In the genomic region with DNA sequence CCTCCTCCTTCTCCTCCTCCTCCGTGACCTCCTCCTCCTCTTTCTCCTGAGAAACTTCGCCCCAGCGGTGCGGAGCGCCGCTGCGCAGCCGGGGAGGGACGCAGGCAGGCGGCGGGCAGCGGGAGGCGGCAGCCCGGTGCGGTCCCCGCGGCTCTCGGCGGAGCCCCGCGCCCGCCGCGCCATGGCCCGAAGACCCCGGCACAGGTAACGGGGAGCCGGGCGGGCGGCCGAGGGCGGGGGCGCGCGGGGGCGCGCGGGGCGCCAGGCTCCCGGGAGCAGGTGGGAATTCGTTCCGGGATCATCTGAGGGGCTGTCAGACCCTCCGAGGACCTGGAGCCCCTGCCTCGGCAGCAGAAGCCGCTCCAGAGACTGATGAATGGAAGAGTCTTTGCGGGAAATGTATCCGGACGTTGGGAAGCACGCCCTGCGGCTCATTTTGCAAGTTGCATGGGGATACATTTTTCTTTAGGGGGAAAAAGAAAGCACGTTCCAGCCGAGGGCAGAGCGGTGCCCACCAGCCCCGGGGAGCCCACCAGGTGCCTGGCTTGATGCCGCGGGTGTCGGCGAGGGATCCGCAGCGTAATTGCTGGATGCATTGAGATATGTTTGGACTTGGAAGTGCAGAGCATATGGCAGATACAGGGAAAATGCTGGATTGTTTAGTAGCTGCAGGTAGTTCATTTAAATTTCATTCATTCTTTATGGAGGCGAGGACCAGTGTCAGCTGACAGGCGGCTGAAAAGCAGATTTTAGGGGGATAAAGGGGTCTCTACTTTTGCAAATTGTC, we compare ENCODE assay signal across 7 cellular contexts. TPM values are rescaled to one million over a fixed set of nuclear protein-coding genes. Genes with fewer than 3 reads are reported as not detected.
DNase-seq lines count a peak whose midpoint lies in the region; ATAC-seq, FAIRE-seq and TF ChIP-seq lines count a peak whose summit lies in the region.

No MANE protein-coding gene starts in this region.

- H4K20me1 ChIP-seq in KMS-11 (ENCODE audit: insufficient read depth): no peaks in the 10 kb centered on the region

- no peaks in the 10 kb centered on the region for H3K27me3 Mint-ChIP-seq in activated CD4-positive, alpha-beta T cell treated with anti-CD3 and anti-CD28 coated beads, Interleukin-2, amount 10 ng/mL, durations not matched to agents 7 days and 5 days

- DNase-seq in activated CD4-positive, alpha-beta T cell treated with anti-CD3 and anti-CD28 coated beads, Interleukin-2, amount 10 ng/mL, durations not matched to agents 7 days and 5 days: no peak
- DNase-seq in fibroblast of villous mesenchyme (ENCODE audit: low read depth) (peak; percentile 20), pancreas (peak in 2 of 6 donors; percentile 42 to 53), retina (no peak)
- no peak for DNase-seq in effector CD4-positive, alpha-beta T cell

- FAIRE-seq in pancreas (lab: Jason Lieb, UNC): no peak

- POLR2A ChIA-PET in activated CD4-positive, alpha-beta T cell treated with anti-CD3 and anti-CD28 coated beads, Interleukin-2, amount 10 ng/mL, durations not matched to agents 7 days and 5 days (lab: Charles Lee): interaction anchor here (0.6 to 1.4 kb wide), 6 partner anchors 37 to 506 kb away, joined by 3 to 5 read pairs (median 4); a partner anchor contains a TSS

- H3K4me1 ChIP-seq in KMS-11 (ENCODE audit: low read depth, poor library complexity, severe bottlenecking) (peaks cover 41% of the 10 kb centered on the region), pancreas (peaks cover 0 to 11% (median 7%) of the 10 kb centered on the region in 3 donors)

- H3K9me3 ChIP-seq in pancreas: no peaks in the 10 kb centered on the region

- peak overlapping the region; percentile 89 for H3K27ac Mint-ChIP-seq in activated CD4-positive, alpha-beta T cell treated with anti-CD3 and anti-CD28 coated beads, Interleukin-2, amount 10 ng/mL, durations not matched to agents 7 days and 5 days

- H3K4me2 ChIP-seq in KMS-11: peak overlapping the region; percentile 76

- H3K27me3 ChIP-seq in KMS-11 (ENCODE audit: insufficient read depth, low read depth) (no peaks in the 10 kb centered on the region), pancreas (peaks cover 0 to 27% (median 4%) of the 10 kb centered on the region in 4 donors)

- peak; percentile 0 for ATAC-seq in GM18909 (IDR thresholded peaks at IDR 0.05; ENCODE audit: poor library complexity, unreplicated experiment)
- ATAC-seq in pancreas: peak; percentile 6 to 24 (median 10)

- H3K79me2 ChIP-seq in KMS-11 (ENCODE audit: insufficient read depth, low read depth): peaks cover 45% of the 10 kb centered on the region

- no peaks in the 10 kb centered on the region for H3K9me3 Mint-ChIP-seq in activated CD4-positive, alpha-beta T cell treated with anti-CD3 and anti-CD28 coated beads, Interleukin-2, amount 10 ng/mL, durations not matched to agents 7 days and 5 days

- H3K4me3 ChIP-seq in KMS-11 (IDR thresholded peaks at IDR 0.05; ENCODE audit: insufficient read depth, low read depth, low read length): peak overlapping the region; percentile 17
- H3K4me3 ChIP-seq in fibroblast of villous mesenchyme (ENCODE audit: low read depth, low read length): peak overlapping the region; percentile 68
- peak overlapping the region; percentile 27 to 63 (median 38) for H3K4me3 ChIP-seq in pancreas

- intact Hi-C loops in pancreas (cut with DNase I): no loop called here

- peak overlapping the region; percentile 88 for H3K9ac ChIP-seq in KMS-11

- WGBS in pancreas, 2 donors: 1% methylated on average over 56 to 62 of the region's 62 CpGs

- H2AFZ ChIP-seq in KMS-11 (ENCODE audit: low read depth): peak overlapping the region; percentile 27

- H3K27ac ChIP-seq in KMS-11 (peak overlapping the region; percentile 93), pancreas (no peak overlapping the region)

- H3K36me3 ChIP-seq in KMS-11 (ENCODE audit: insufficient read depth) (peaks cover 6% of the 10 kb centered on the region; the same call in 1 of the 2 replicates), pancreas (no peaks in the 10 kb centered on the region)

- H3K4me3 Mint-ChIP-seq in activated CD4-positive, alpha-beta T cell treated with anti-CD3 and anti-CD28 coated beads, Interleukin-2, amount 10 ng/mL, durations not matched to agents 7 days and 5 days: peak overlapping the region; percentile 83

- CTCF ChIA-PET in activated CD4-positive, alpha-beta T cell treated with anti-CD3 and anti-CD28 coated beads, Interleukin-2, amount 10 ng/mL, durations not matched to agents 7 days and 5 days (lab: Charles Lee): interaction anchor here (1.0 to 2.9 kb wide), 5 partner anchors 25 to 142 kb away, joined by 3 to 18 read pairs (median 7); no protein-coding TSS in a partner anchor

- H3K36me3 Mint-ChIP-seq in activated CD4-positive, alpha-beta T cell treated with anti-CD3 and anti-CD28 coated beads, Interleukin-2, amount 10 ng/mL, durations not matched to agents 7 days and 5 days (ENCODE audit: low read depth): peaks cover 12% of the 10 kb centered on the region

- TF ChIP-seq CTCF in KMS-11 (conservative IDR thresholded peaks at IDR 0.05; ENCODE audit: low read depth, low read length): no peak
- TF ChIP-seq CTCF in fibroblast of villous mesenchyme (IDR thresholded peaks at IDR 0.05; ENCODE audit: insufficient read depth, low read depth, low read length): no peak
- no peak for TF ChIP-seq CTCF in pancreas (IDR thresholded peaks at IDR 0.05)

- H3K4me1 Mint-ChIP-seq in activated CD4-positive, alpha-beta T cell treated with anti-CD3 and anti-CD28 coated beads, Interleukin-2, amount 10 ng/mL, durations not matched to agents 7 days and 5 days: peaks cover 36% of the 10 kb centered on the region

RNA-seq across cellular contexts. Expression of a gene that starts 0.4 kb away (rescaled TPM):
- 10 to 100 TPM; 12.6 to 13.5 TPM for total RNA-seq in activated CD4-positive, alpha-beta T cell treated with anti-CD3 and anti-CD28 coated beads, Interleukin-2, amount 10 ng/mL, durations not matched to agents 7 days and 5 days
- total RNA-seq in fibroblast of villous mesenchyme: 0.32 and 0.43 TPM in 2 replicates
- under 1 TPM in 4 of 6 donors, not detected in 2; 0.15 to 0.37 (median 0.26) TPM for total RNA-seq in pancreas
- under 1 TPM in 1 of 2 donors, not detected in 1; 0.07 TPM for polyA plus RNA-seq in pancreas

Comparison
In these comparisons a context has a peak if more than half of its experiments do, and no peak if none do; other contexts are left out.
1. H3K4me3 ChIP-seq: peak in every context shown above with its lines; median percentile 68 in fibroblast of villous mesenchyme; 38 in pancreas; 17 in KMS-11.